Comparison of ENCODE assay signal across 9 cellular contexts in the genomic region with DNA sequence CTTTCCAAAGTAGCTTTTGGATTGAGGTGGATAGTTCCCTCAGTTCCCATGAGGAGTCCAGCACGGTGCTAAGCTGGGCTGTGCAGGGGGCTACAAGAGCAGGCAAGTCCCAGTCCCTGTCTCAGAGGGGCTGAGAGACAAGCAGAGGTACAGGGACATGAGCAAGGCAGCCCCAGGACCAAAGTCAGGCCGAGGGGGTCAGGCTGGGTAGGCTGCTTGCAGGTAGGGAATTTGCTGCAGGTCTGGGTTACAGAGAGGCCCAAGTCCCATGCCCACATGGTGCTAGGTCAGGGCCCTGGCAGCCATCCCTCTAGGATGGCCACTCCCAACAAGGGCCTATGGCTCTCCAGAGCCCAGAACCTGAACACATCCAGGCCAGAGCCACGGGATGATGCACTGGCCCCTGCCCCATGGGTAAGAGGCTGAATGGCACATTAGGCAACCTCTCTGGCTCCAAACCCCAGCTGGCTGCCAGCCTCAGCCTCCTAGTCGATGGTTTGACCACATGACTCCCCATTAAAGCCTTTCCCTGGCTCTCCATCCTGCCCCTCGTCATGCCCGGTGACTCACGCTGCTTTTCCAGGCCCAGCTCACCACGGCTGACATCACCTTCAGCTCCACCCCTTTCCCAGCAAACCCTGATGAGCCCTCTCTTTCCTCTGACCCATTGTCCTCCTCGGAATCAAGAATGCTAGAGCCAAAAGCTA.
A peak's percentile ranks its signal among the peaks of the same experiment; 100 is the strongest.
DNase-seq lines count a peak whose midpoint lies in the region; TF ChIP-seq lines count a peak whose summit lies in the region.
"Had no signal": no experiment of that assay in that cellular context is flagged by ENCODE, and none has a peak within 500 bp of the region (broad histone marks: within the 10 kb centered on the region; RNA-seq: fewer than 3 reads in every experiment).

No MANE protein-coding gene starts in this region.

- CTCF ChIA-PET in HEK293 (lab: Yijun Ruan, JAX) = interaction anchor here (0.6 to 1.6 kb wide), 2 partner anchors 84 to 281 kb away, joined by 3 read pairs; no protein-coding TSS in a partner anchor

- no peaks in the 10 kb centered on the region; the same call in 1 of the 2 replicates for H3K4me1 ChIP-seq in HEK293 (ENCODE audit: control insufficient read depth, insufficient read depth, low read length)
- peaks cover 3 to 5% of the 10 kb centered on the region in 2 donors for H3K4me1 ChIP-seq in ascending aorta

- DNase-seq in ascending aorta (ENCODE audit: low spot score in 2 of 2) (peak; percentile 85 to 92), islet precursor cell (peak; percentile 94), stromal cell of bone marrow (ENCODE audit: low read depth) (peak; percentile 97), NCI-H1417 (lab: John Stamatoyannopoulos, UW) (no peak), NCI-H2171 treated with DMSO at 0.1 percent for 48 hours (lab: John Stamatoyannopoulos, UW) (no peak), GM20000 (ENCODE audit: low spot score) (no peak), CD14-positive monocyte (ENCODE audit: low spot score) (no peak)
- DNase-seq: stimulated activated CD4-positive, alpha-beta T cell treated with anti-CD3 and anti-CD28 coated beads, Interleukin-12 subunit alpha, Interleukin-12 subunit beta, amount 100 ng/mL, for 4 hours had no signal

- H3K36me3 Mint-ChIP-seq in CD14-positive monocyte = no peaks in the 10 kb centered on the region

- H3K9me3 ChIP-seq in HEK293 (ENCODE audit: control insufficient read depth, insufficient read depth, low read depth, low read length) = no peaks in the 10 kb centered on the region
- no peaks in the 10 kb centered on the region for H3K9me3 ChIP-seq in ascending aorta

- no peak overlapping the region for H3K4me3 Mint-ChIP-seq in CD14-positive monocyte

- no peak overlapping the region for H3K27ac Mint-ChIP-seq in CD14-positive monocyte

- peaks cover 4 to 5% (median 4%) of the 10 kb centered on the region in 3 donors for H3K27me3 Mint-ChIP-seq in CD14-positive monocyte (ENCODE audit: low read depth in 3 of 3)

- no peaks in the 10 kb centered on the region for H3K9me3 Mint-ChIP-seq in CD14-positive monocyte

- intact Hi-C loops in ascending aorta (cut with DNase I) (loop anchor here (5.0 kb wide), 2 partner anchors 89 to 501 kb away; a partner anchor contains a TSS), CD14-positive monocyte (cut with micrococcal nuclease) (no loop called here)

- H3K4me1 Mint-ChIP-seq in CD14-positive monocyte = no peaks in the 10 kb centered on the region

- H3K36me3 ChIP-seq in HEK293 (ENCODE audit: control insufficient read depth in 2 of 2, insufficient read depth in 1 of 2, low read length in 2 of 2) (no peaks in the 10 kb centered on the region), ascending aorta (no peaks in the 10 kb centered on the region)

- no peaks in the 10 kb centered on the region for H3K27me3 ChIP-seq in ascending aorta

- H3K4me3 ChIP-seq in HEK293 (ENCODE audit: low read depth, low read length) (no peak overlapping the region), ascending aorta (no peak overlapping the region)

- H3K27ac ChIP-seq in HEK293 (ENCODE audit: extremely low read depth, low read depth, low read length) (no peak overlapping the region; the same call in 1 of the 2 replicates), ascending aorta (peak overlapping the region; percentile 69 to 76)

- POLR2A ChIA-PET in HEK293 (lab: Yijun Ruan, JAX) = interaction anchor here (0.6 to 1.9 kb wide), 5 partner anchors 10 to 305 kb away, joined by 3 to 6 read pairs (median 3); a partner anchor contains a TSS

- TF ChIP-seq CTCF in HEK293 (tag by site-specific recombination; IDR thresholded peaks at IDR 0.05) (no peak), ascending aorta (IDR thresholded peaks at IDR 0.05) (no peak), GM20000 (IDR thresholded peaks at IDR 0.05; ENCODE audit: extremely low read depth, missing control alignments) (no peak), CD14-positive monocyte (IDR thresholded peaks at IDR 0.05) (no peak)

TF ChIP-seq in HEK293, 187 proteins besides CTCF, POLR2A, EP300 and RAD21 (continues in another document):
- TF ChIP-seq ZNF548 (tag by site-specific recombination; IDR thresholded peaks at IDR 0.05) = no peak
- no peak for TF ChIP-seq ZNF302 (tag by site-specific recombination; IDR thresholded peaks at IDR 0.05; ENCODE audit: low read depth)
- TF ChIP-seq ZNF292 (tag by site-specific recombination; IDR thresholded peaks at IDR 0.05; ENCODE audit: borderline replicate concordance, low read depth) = no peak
- TF ChIP-seq, protein P1, sequence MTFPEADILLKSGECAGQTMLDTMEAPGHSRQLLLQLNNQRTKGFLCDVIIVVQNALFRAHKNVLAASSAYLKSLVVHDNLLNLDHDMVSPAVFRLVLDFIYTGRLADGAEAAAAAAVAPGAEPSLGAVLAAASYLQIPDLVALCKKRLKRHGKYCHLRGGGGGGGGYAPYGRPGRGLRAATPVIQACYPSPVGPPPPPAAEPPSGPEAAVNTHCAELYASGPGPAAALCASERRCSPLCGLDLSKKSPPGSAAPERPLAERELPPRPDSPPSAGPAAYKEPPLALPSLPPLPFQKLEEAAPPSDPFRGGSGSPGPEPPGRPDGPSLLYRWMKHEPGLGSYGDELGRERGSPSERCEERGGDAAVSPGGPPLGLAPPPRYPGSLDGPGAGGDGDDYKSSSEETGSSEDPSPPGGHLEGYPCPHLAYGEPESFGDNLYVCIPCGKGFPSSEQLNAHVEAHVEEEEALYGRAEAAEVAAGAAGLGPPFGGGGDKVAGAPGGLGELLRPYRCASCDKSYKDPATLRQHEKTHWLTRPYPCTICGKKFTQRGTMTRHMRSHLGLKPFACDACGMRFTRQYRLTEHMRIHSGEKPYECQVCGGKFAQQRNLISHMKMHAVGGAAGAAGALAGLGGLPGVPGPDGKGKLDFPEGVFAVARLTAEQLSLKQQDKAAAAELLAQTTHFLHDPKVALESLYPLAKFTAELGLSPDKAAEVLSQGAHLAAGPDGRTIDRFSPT (tag by site-specific recombination; IDR thresholded peaks at IDR 0.05) = peak; percentile 61
- TF ChIP-seq ZNF2 (tag by site-specific recombination; IDR thresholded peaks at IDR 0.05) = no peak
- no peak for TF ChIP-seq ZNF843 (tag by site-specific recombination; IDR thresholded peaks at IDR 0.05)
- TF ChIP-seq, protein P2, sequence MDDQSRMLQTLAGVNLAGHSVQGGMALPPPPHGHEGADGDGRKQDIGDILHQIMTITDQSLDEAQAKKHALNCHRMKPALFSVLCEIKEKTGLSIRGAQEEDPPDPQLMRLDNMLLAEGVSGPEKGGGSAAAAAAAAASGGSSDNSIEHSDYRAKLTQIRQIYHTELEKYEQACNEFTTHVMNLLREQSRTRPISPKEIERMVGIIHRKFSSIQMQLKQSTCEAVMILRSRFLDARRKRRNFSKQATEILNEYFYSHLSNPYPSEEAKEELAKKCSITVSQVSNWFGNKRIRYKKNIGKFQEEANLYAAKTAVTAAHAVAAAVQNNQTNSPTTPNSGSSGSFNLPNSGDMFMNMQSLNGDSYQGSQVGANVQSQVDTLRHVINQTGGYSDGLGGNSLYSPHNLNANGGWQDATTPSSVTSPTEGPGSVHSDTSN (CRISPR knock-in tag; IDR thresholded peaks at IDR 0.05) = no peak
- TF ChIP-seq SCRT2 (tag by site-specific recombination; IDR thresholded peaks at IDR 0.05) = no peak
- no peak for TF ChIP-seq SP2 (tag by site-specific recombination; IDR thresholded peaks at IDR 0.05)
- TF ChIP-seq, protein P3, sequence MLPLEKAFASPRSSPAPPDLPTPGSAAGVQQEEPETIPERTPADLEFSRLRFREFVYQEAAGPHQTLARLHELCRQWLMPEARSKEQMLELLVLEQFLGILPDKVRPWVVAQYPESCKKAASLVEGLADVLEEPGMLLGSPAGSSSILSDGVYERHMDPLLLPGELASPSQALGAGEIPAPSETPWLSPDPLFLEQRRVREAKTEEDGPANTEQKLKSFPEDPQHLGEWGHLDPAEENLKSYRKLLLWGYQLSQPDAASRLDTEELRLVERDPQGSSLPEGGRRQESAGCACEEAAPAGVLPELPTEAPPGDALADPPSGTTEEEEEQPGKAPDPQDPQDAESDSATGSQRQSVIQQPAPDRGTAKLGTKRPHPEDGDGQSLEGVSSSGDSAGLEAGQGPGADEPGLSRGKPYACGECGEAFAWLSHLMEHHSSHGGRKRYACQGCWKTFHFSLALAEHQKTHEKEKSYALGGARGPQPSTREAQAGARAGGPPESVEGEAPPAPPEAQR (tag by site-specific recombination; IDR thresholded peaks at IDR 0.05) = no peak
- peak; percentile 30; the same call in 1 of the 2 replicates for TF ChIP-seq ZNF76 (tag by site-specific recombination; IDR thresholded peaks at IDR 0.05; ENCODE audit: borderline replicate concordance, low read depth)
- no peak for TF ChIP-seq ZNF610 (tag by site-specific recombination; IDR thresholded peaks at IDR 0.05; ENCODE audit: borderline replicate concordance)
- TF ChIP-seq KLF8 (tag by site-specific recombination; IDR thresholded peaks at IDR 0.05) = no peak
- no peak for TF ChIP-seq HOXD13 (CRISPR knock-in tag; IDR thresholded peaks at IDR 0.05; ENCODE audit: borderline replicate concordance)
- TF ChIP-seq, protein P4, sequence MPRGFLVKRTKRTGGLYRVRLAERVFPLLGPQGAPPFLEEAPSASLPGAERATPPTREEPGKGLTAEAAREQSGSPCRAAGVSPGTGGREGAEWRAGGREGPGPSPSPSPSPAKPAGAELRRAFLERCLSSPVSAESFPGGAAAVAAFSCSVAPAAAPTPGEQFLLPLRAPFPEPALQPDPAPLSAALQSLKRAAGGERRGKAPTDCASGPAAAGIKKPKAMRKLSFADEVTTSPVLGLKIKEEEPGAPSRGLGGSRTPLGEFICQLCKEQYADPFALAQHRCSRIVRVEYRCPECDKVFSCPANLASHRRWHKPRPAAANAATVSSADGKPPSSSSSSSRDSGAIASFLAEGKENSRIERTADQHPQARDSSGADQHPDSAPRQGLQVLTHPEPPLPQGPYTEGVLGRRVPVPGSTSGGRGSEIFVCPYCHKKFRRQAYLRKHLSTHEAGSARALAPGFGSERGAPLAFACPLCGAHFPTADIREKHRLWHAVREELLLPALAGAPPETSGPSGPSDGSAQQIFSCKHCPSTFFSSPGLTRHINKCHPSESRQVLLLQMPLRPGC (tag by site-specific recombination; IDR thresholded peaks at IDR 0.05) = 0 out of 2 replicates have a peak, but pooled peaks have one; percentile 39

Comparison
In these comparisons a context has a peak if more than half of its experiments do, and no peak if none do; other contexts are left out.
1. DNase-seq: peak in ascending aorta (2 of 2), islet precursor cell (single experiment) and stromal cell of bone marrow (single experiment); none in NCI-H1417 (0 of 3), NCI-H2171 treated with DMSO at 0.1 percent for 48 hours (single experiment), GM20000 (single experiment) and CD14-positive monocyte (single experiment).